21 cellular contexts compared by ENCODE assay signal in genomic region chr18:58727776-58728500, GRCh38. TPM values are rescaled to one million over a fixed set of nuclear protein-coding genes. Genes with fewer than 3 reads are reported as not detected.
DNase-seq lines count a peak whose midpoint lies in the region; ATAC-seq and TF ChIP-seq lines count a peak whose summit lies in the region.
"Had no signal": no experiment of that assay in that cellular context is flagged by ENCODE, and none has a peak within 500 bp of the region (broad histone marks: within the 10 kb centered on the region; RNA-seq: fewer than 3 reads in every experiment).

No MANE protein-coding gene starts in this region.

- no peak overlapping the region for H3K4me3 Mint-ChIP-seq in MCF 10A (ENCODE audit: unreplicated experiment)
- H3K4me3 Mint-ChIP-seq: CD8-positive, alpha-beta T cell; HFFc6; mesothelial cell of epicardium; neural progenitor cell had no signal

- H3K9me2 ChIP-seq in PC-9 (ENCODE audit: insufficient read depth) = no peaks in the 10 kb centered on the region

- no peak overlapping the region for H3K27ac Mint-ChIP-seq in MCF 10A (ENCODE audit: low read depth, unreplicated experiment)
- H3K27ac Mint-ChIP-seq: CD8-positive, alpha-beta T cell; HFFc6; neural progenitor cell had no signal

- H3K4me1 Mint-ChIP-seq in MCF 10A (ENCODE audit: insufficient read depth, unreplicated experiment) = no peaks in the 10 kb centered on the region
- H3K4me1 Mint-ChIP-seq: mesothelial cell of epicardium had no signal

- no peaks in the 10 kb centered on the region for H3F3A ChIP-seq in PC-9 (ENCODE audit: insufficient read depth, low read depth)

- CTCF ChIA-PET in MCF 10A (lab: Yijun Ruan, JAX) (no interaction called here), PC-9 (lab: Charles Lee) (no interaction called here)

- H3K36me3 ChIP-seq in breast epithelium = no peaks in the 10 kb centered on the region
- peaks cover 17% of the 10 kb centered on the region for H3K36me3 ChIP-seq in PC-9 (ENCODE audit: low read depth)
- H3K36me3 ChIP-seq: colonic mucosa, sigmoid colon had no signal

- no peaks in the 10 kb centered on the region for H3K27me3 ChIP-seq in breast epithelium
- no peaks in the 10 kb centered on the region for H3K27me3 ChIP-seq in PC-9 (ENCODE audit: insufficient read depth, low read depth)
- H3K27me3 ChIP-seq: colonic mucosa, heart right ventricle, neural progenitor cell, sigmoid colon had no signal

- H2AFZ ChIP-seq in PC-9 = no peak overlapping the region
- H2AFZ ChIP-seq: neural progenitor cell had no signal

- ATAC-seq in GM19351 (IDR thresholded peaks at IDR 0.05; ENCODE audit: unreplicated experiment) = no peak
- ATAC-seq: CD8-positive, alpha-beta T cell had no signal

- TF ChIP-seq CTCF in MCF 10A (IDR thresholded peaks at IDR 0.05; ENCODE audit: unreplicated experiment) (no peak), breast epithelium (IDR thresholded peaks at IDR 0.05) (no peak), fibroblast of villous mesenchyme (IDR thresholded peaks at IDR 0.05; ENCODE audit: insufficient read depth, low read depth, low read length) (no peak), PC-9 (conservative IDR thresholded peaks at IDR 0.05) (no peak)

- no TSS peak for BruUV-seq in MCF 10A (replicated peaks; lab: Mats Ljungman, UMichigan)
- BruUV-seq in PC-9 (replicated peaks; lab: Mats Ljungman, UMichigan) = no TSS peak

- no peaks in the 10 kb centered on the region for H3K9me3 ChIP-seq in breast epithelium
- no peaks in the 10 kb centered on the region for H3K9me3 ChIP-seq in PC-9 (ENCODE audit: insufficient read depth, low read depth)
- H3K9me3 ChIP-seq: colonic mucosa, heart right ventricle, sigmoid colon had no signal

- H3K36me3 Mint-ChIP-seq in MCF 10A (ENCODE audit: insufficient read depth, unreplicated experiment) = peaks cover 35% of the 10 kb centered on the region

- H3K4me2 ChIP-seq in PC-9 = no peak overlapping the region
- H3K4me2 ChIP-seq: neural progenitor cell had no signal

- no peak for TF ChIP-seq POLR2A in breast epithelium (IDR thresholded peaks at IDR 0.05)

- H3K9me3 Mint-ChIP-seq in MCF 10A (ENCODE audit: unreplicated experiment) = no peaks in the 10 kb centered on the region
- H3K9me3 Mint-ChIP-seq: CD8-positive, alpha-beta T cell; HFFc6; mesothelial cell of epicardium; neural progenitor cell had no signal

- H3K27ac ChIP-seq in breast epithelium (no peak overlapping the region), PC-9 (no peak overlapping the region)
- H3K27ac ChIP-seq: colonic mucosa, heart right ventricle, neural progenitor cell, sigmoid colon had no signal

- H3K4me1 ChIP-seq in breast epithelium (no peaks in the 10 kb centered on the region), PC-9 (replicated peaks; ENCODE audit: insufficient read depth) (no peaks in the 10 kb centered on the region)
- H3K4me1 ChIP-seq: colonic mucosa, neural progenitor cell, sigmoid colon had no signal

- intact Hi-C loops in MCF 10A (cut with micrococcal nuclease) = no loop called here
- intact Hi-C loops in breast epithelium (cut with DNase I; ENCODE audit: low total_unique reads) = no loop called here
- intact Hi-C loops in PC-9 (cut with micrococcal nuclease; ENCODE audit: unreplicated experiment) = no loop called here

- H3K4me3 ChIP-seq in breast epithelium (no peak overlapping the region), fibroblast of villous mesenchyme (ENCODE audit: low read depth, low read length) (no peak overlapping the region), PC-9 (no peak overlapping the region)
- H3K4me3 ChIP-seq: colonic mucosa, heart right ventricle, neural progenitor cell, sigmoid colon, SK-N-MC had no signal

- POLR2A ChIA-PET in MCF 10A (lab: Yijun Ruan, JAX) = interaction anchor here (0.7 to 1.6 kb wide), 3 partner anchors 57 to 186 kb away, joined by 3 to 6 read pairs (median 4); partner anchors contain the start of gene MALT1
- POLR2A ChIA-PET in PC-9 (lab: Charles Lee; ENCODE audit: unreplicated experiment) = no interaction called here

- H3K27me3 Mint-ChIP-seq in MCF 10A (ENCODE audit: insufficient read depth, unreplicated experiment) = no peaks in the 10 kb centered on the region

- H3K79me2 ChIP-seq in PC-9 (ENCODE audit: low read depth) = no peaks in the 10 kb centered on the region

- peak; percentile 21 for DNase-seq in MCF 10A (ENCODE audit: unreplicated experiment)
- no peak for DNase-seq in breast epithelium (ENCODE audit: low spot score in 2 of 2)
- DNase-seq in amniotic epithelial cell (ENCODE audit: low read depth) = peak; percentile 38
- peak; percentile 30 for DNase-seq in fibroblast of villous mesenchyme (ENCODE audit: low read depth)
- peak; percentile 3 for DNase-seq in smooth muscle cell of the brain vasculature (ENCODE audit: low read depth, low spot score)
- DNase-seq in PC-9 = no peak
- no peak for DNase-seq in SW480 (ENCODE audit: low spot score)
- DNase-seq: ACHN; activated CD4-positive, alpha-beta T cell treated with anti-CD3 and anti-CD28 coated beads, Interleukin-2, amount 50 U/mL, for 1 hour; activated T-cell treated with anti-CD3 and anti-CD28 coated beads for 4 hours; CD8-positive, alpha-beta T cell; colonic mucosa; HFFc6; NCI-H2227 treated with DMSO at 0.1 percent for 48 hours; sigmoid colon; stimulated activated CD4-positive, alpha-beta T cell treated with anti-CD3 and anti-CD28 coated beads, Interleukin-2, amount 100 ng/mL, for 48 hours had no signal

- no peaks in the 10 kb centered on the region for H4K20me1 ChIP-seq in PC-9 (ENCODE audit: insufficient read depth)

RNA-seq across cellular contexts. Expression of gene MALT1, which starts 56.7 kb away (rescaled TPM):
- total RNA-seq in MCF 10A (2022) (28.5 and 33.0 TPM in 2 replicates), breast epithelium (10 to 100 TPM; 26.7 to 33.5 (median 26.9) TPM), fibroblast of villous mesenchyme (32.9 and 85.1 TPM in 2 replicates), PC-9 (2021) (19.0 and 19.6 TPM in 2 replicates)

Comparison
In these comparisons a context has a peak if more than half of its experiments do, and no peak if none do; other contexts are left out.
1. DNase-seq: peak in MCF 10A (single experiment), amniotic epithelial cell (single experiment), fibroblast of villous mesenchyme (single experiment) and smooth muscle cell of the brain vasculature (single experiment); none in breast epithelium (0 of 2), PC-9 (0 of 2) and SW480 (single experiment).